In genomic region chr3:189961525-189962161, GRCh38 we compare ENCODE assay signal across 8 cellular contexts.
A peak's percentile ranks its signal among the peaks of the same experiment; 100 is the strongest.
DNase-seq lines count a peak whose midpoint lies in the region; ATAC-seq lines count a peak whose summit lies in the region.

No MANE protein-coding gene starts in this region.

- POLR2A ChIA-PET in CD4-positive, alpha-beta memory T cell (lab: Charles Lee; ENCODE audit: partially characterized antibody): no interaction called here

- intact Hi-C loops in CD4-positive, alpha-beta memory T cell (cut with micrococcal nuclease): loop anchor here (1.0 kb wide), 1 partner anchor 552 kb away; no protein-coding TSS in a partner anchor

- no peak overlapping the region for H3K4me3 ChIP-seq in CD4-positive, alpha-beta memory T cell (ENCODE audit: low read length in 2 of 2)

- peaks cover 2 to 8% (median 5%) of the 10 kb centered on the region in 4 donors for H3K4me1 Mint-ChIP-seq in CD4-positive, alpha-beta memory T cell

- no peaks in the 10 kb centered on the region for H3K36me3 Mint-ChIP-seq in CD4-positive, alpha-beta memory T cell

- no peak overlapping the region for H3K27ac ChIP-seq in CD4-positive, alpha-beta memory T cell (ENCODE audit: low read depth, low read length)

- CTCF ChIA-PET in CD4-positive, alpha-beta memory T cell (lab: Charles Lee; ENCODE audit: partially characterized antibody): interaction anchor here (0.5 to 7.3 kb wide), 30 partner anchors 8 to 693 kb away, joined by 3 to 77 read pairs (median 4); partner anchors contain the start of gene CLDN1

- H3K4me3 Mint-ChIP-seq in CD4-positive, alpha-beta memory T cell: no peak overlapping the region

- H3K9me3 ChIP-seq in CD4-positive, alpha-beta memory T cell (ENCODE audit: control insufficient read depth in 1 of 2, low read length in 2 of 2): no peaks in the 10 kb centered on the region

- no peaks in the 10 kb centered on the region for H3K27me3 ChIP-seq in CD4-positive, alpha-beta memory T cell (ENCODE audit: insufficient read depth, low read length)

- peak; percentile 40 to 53 (median 50) for DNase-seq in CD4-positive, alpha-beta memory T cell
- DNase-seq in HK-2 (ENCODE audit: unreplicated experiment): peak; percentile 80
- DNase-seq in NCI-H748 treated with DMSO at 0.1 percent for 48 hours (lab: John Stamatoyannopoulos, UW): peak; percentile 70
- DNase-seq in activated CD4-positive, alpha-beta T cell treated with anti-CD3 and anti-CD28 coated beads, Interleukin-2, amount 50 U/mL, for 4 hours: peak; percentile 63 to 68
- DNase-seq in effector CD4-positive, alpha-beta T cell: peak; percentile 35
- DNase-seq in medulla oblongata (ENCODE audit: extremely low spot score): peak; percentile 95
- peak; percentile 24 to 43 for DNase-seq in stimulated activated CD8-positive, alpha-beta memory T cell treated with anti-CD3 and anti-CD28 coated beads, Interleukin-15, amount 100 ng/mL, for 4 hours (ENCODE audit: low read depth in 2 of 2)

- peak; percentile 80 for ATAC-seq in GM19463 (IDR thresholded peaks at IDR 0.05; ENCODE audit: unreplicated experiment)

- no peaks in the 10 kb centered on the region for H3K9me3 Mint-ChIP-seq in CD4-positive, alpha-beta memory T cell

- H3K27me3 Mint-ChIP-seq in CD4-positive, alpha-beta memory T cell: peaks cover 11 to 14% of the 10 kb centered on the region in 2 donors

- H3K27ac Mint-ChIP-seq in CD4-positive, alpha-beta memory T cell: no peak overlapping the region

- H3K36me3 ChIP-seq in CD4-positive, alpha-beta memory T cell (ENCODE audit: insufficient read depth, low read length): no peaks in the 10 kb centered on the region

- H3K4me1 ChIP-seq in CD4-positive, alpha-beta memory T cell (ENCODE audit: insufficient read depth, low read length): peaks cover 6% of the 10 kb centered on the region

Comparison
In these comparisons a context has a peak if more than half of its experiments do, and no peak if none do; other contexts are left out.
1. DNase-seq: peak in every context shown above with its lines; median percentile 95 in medulla oblongata; 80 in HK-2; 70 in NCI-H748 treated with DMSO at 0.1 percent for 48 hours; 66 in activated CD4-positive, alpha-beta T cell treated with anti-CD3 and anti-CD28 coated beads, Interleukin-2, amount 50 U/mL, for 4 hours; 50 in CD4-positive, alpha-beta memory T cell; 35 in effector CD4-positive, alpha-beta T cell; 34 in stimulated activated CD8-positive, alpha-beta memory T cell treated with anti-CD3 and anti-CD28 coated beads, Interleukin-15, amount 100 ng/mL, for 4 hours.